Comparison of ENCODE assay signal across 9 cellular contexts in genomic region chr19:50705422-50706019, GRCh38. TPM values are rescaled to one million over a fixed set of nuclear protein-coding genes. Genes with fewer than 3 reads are reported as not detected.
DNase-seq lines count a peak whose midpoint lies in the region; ATAC-seq and TF ChIP-seq lines count a peak whose summit lies in the region.
"Had no signal": no experiment of that assay in that cellular context is flagged by ENCODE, and none has a peak within 500 bp of the region (broad histone marks: within the 10 kb centered on the region; RNA-seq: fewer than 3 reads in every experiment).

No MANE protein-coding gene starts in this region.

- peaks cover 16% of the 10 kb centered on the region for H3K27me3 Mint-ChIP-seq in activated CD8-positive, alpha-beta T cell treated with anti-CD3 and anti-CD28 coated beads, Interleukin-2, amount 10 ng/mL, durations not matched to agents 7 days and 5 days (ENCODE audit: low read depth)
- H3K27me3 Mint-ChIP-seq in stimulated activated memory B cell treated with anti-CD40 and anti-IgM and Interleukin-4, amounts not matched to agents 10 μg/mL and 1 μg/mL and 100 μg/mL, for 72 hours, result peaks cover 60% of the 10 kb centered on the region

- peak; percentile 72 for ATAC-seq in activated CD8-positive, alpha-beta T cell treated with anti-CD3 and anti-CD28 coated beads, Interleukin-2, amount 10 ng/mL, durations not matched to agents 7 days and 5 days
- peak; percentile 78 for ATAC-seq in stimulated activated memory B cell treated with anti-CD40 and anti-IgM and Interleukin-4, amounts not matched to agents 10 μg/mL and 1 μg/mL and 100 μg/mL, for 72 hours
- no peak for ATAC-seq in GM19395 (IDR thresholded peaks at IDR 0.05; ENCODE audit: unreplicated experiment)
- ATAC-seq in GM19023 (IDR thresholded peaks at IDR 0.05; ENCODE audit: unreplicated experiment), result no peak

- no peaks in the 10 kb centered on the region for H3K36me3 Mint-ChIP-seq in activated CD8-positive, alpha-beta T cell treated with anti-CD3 and anti-CD28 coated beads, Interleukin-2, amount 10 ng/mL, durations not matched to agents 7 days and 5 days (ENCODE audit: low read depth)
- H3K36me3 Mint-ChIP-seq in stimulated activated memory B cell treated with anti-CD40 and anti-IgM and Interleukin-4, amounts not matched to agents 10 μg/mL and 1 μg/mL and 100 μg/mL, for 72 hours, result no peaks in the 10 kb centered on the region

- H3K4me3 Mint-ChIP-seq in activated CD8-positive, alpha-beta T cell treated with anti-CD3 and anti-CD28 coated beads, Interleukin-2, amount 10 ng/mL, durations not matched to agents 7 days and 5 days, result no peak overlapping the region
- H3K4me3 Mint-ChIP-seq in stimulated activated memory B cell treated with anti-CD40 and anti-IgM and Interleukin-4, amounts not matched to agents 10 μg/mL and 1 μg/mL and 100 μg/mL, for 72 hours, result no peak overlapping the region
- H3K4me3 Mint-ChIP-seq: IgD-negative memory B cell had no signal

- TF ChIP-seq CTCF in AG09319 (IDR thresholded peaks at IDR 0.05; ENCODE audit: low read depth, low read length), result peak; percentile 90
- peak; percentile 61 for TF ChIP-seq CTCF in GM10266 (IDR thresholded peaks at IDR 0.05; ENCODE audit: control insufficient read depth, insufficient read depth, low read depth, missing control alignments)

- CTCF ChIA-PET in activated CD8-positive, alpha-beta T cell treated with anti-CD3 and anti-CD28 coated beads, Interleukin-2, amount 10 ng/mL, durations not matched to agents 7 days and 5 days (lab: Charles Lee), result interaction anchor here (0.9 to 2.3 kb wide), 5 partner anchors 10 to 78 kb away, joined by 3 to 9 read pairs (median 6); no protein-coding TSS in a partner anchor

- H3K9me3 Mint-ChIP-seq in activated CD8-positive, alpha-beta T cell treated with anti-CD3 and anti-CD28 coated beads, Interleukin-2, amount 10 ng/mL, durations not matched to agents 7 days and 5 days (ENCODE audit: insufficient read depth), result no peaks in the 10 kb centered on the region
- peaks cover 9% of the 10 kb centered on the region for H3K9me3 Mint-ChIP-seq in stimulated activated memory B cell treated with anti-CD40 and anti-IgM and Interleukin-4, amounts not matched to agents 10 μg/mL and 1 μg/mL and 100 μg/mL, for 72 hours

- POLR2A ChIA-PET in activated CD8-positive, alpha-beta T cell treated with anti-CD3 and anti-CD28 coated beads, Interleukin-2, amount 10 ng/mL, durations not matched to agents 7 days and 5 days (lab: Charles Lee), result no interaction called here

- H3K27ac Mint-ChIP-seq in activated CD8-positive, alpha-beta T cell treated with anti-CD3 and anti-CD28 coated beads, Interleukin-2, amount 10 ng/mL, durations not matched to agents 7 days and 5 days, result no peak overlapping the region
- H3K27ac Mint-ChIP-seq in stimulated activated memory B cell treated with anti-CD40 and anti-IgM and Interleukin-4, amounts not matched to agents 10 μg/mL and 1 μg/mL and 100 μg/mL, for 72 hours, result no peak overlapping the region
- H3K27ac Mint-ChIP-seq: IgD-negative memory B cell had no signal

- DNase-seq in AG09319 (ENCODE audit: extremely low read depth, low read depth), result peak; percentile 10
- peak; percentile 85 for DNase-seq in GM10266 (ENCODE audit: extremely low spot score)
- peak; percentile 53 for DNase-seq in NCI-H2171 (lab: John Stamatoyannopoulos, UW)
- DNase-seq in activated CD8-positive, alpha-beta T cell treated with anti-CD3 and anti-CD28 coated beads, Interleukin-2, amount 10 ng/mL, durations not matched to agents 7 days and 5 days, result peak; percentile 53
- DNase-seq in hepatic stellate cell (ENCODE audit: low spot score), result peak; percentile 95

- H3K4me1 Mint-ChIP-seq in activated CD8-positive, alpha-beta T cell treated with anti-CD3 and anti-CD28 coated beads, Interleukin-2, amount 10 ng/mL, durations not matched to agents 7 days and 5 days (ENCODE audit: low read depth), result peaks cover 5% of the 10 kb centered on the region
- no peaks in the 10 kb centered on the region for H3K4me1 Mint-ChIP-seq in stimulated activated memory B cell treated with anti-CD40 and anti-IgM and Interleukin-4, amounts not matched to agents 10 μg/mL and 1 μg/mL and 100 μg/mL, for 72 hours
- H3K4me1 Mint-ChIP-seq: IgD-negative memory B cell had no signal

RNA-seq across cellular contexts. Expression of gene SHANK1, which starts 14.1 kb away (rescaled TPM):
- not detected for total RNA-seq in activated CD8-positive, alpha-beta T cell treated with anti-CD3 and anti-CD28 coated beads, Interleukin-2, amount 10 ng/mL, durations not matched to agents 7 days and 5 days

RNA-seq across cellular contexts. Expression of gene CLEC11A, which starts 17.6 kb away (rescaled TPM):
- total RNA-seq in activated CD8-positive, alpha-beta T cell treated with anti-CD3 and anti-CD28 coated beads, Interleukin-2, amount 10 ng/mL, durations not matched to agents 7 days and 5 days, result 1 to 10 TPM; 1.4 to 2.3 TPM

RNA-seq across cellular contexts. Expression of gene C19orf81, which starts 56.3 kb away (rescaled TPM):
- not detected for total RNA-seq in activated CD8-positive, alpha-beta T cell treated with anti-CD3 and anti-CD28 coated beads, Interleukin-2, amount 10 ng/mL, durations not matched to agents 7 days and 5 days

Comparison
In these comparisons a context has a peak if more than half of its experiments do, and no peak if none do; other contexts are left out.
1. DNase-seq: peak in every context shown above with its lines; median percentile 95 in hepatic stellate cell; 85 in GM10266; 53 in NCI-H2171; 53 in activated CD8-positive, alpha-beta T cell treated with anti-CD3 and anti-CD28 coated beads, Interleukin-2, amount 10 ng/mL, durations not matched to agents 7 days and 5 days; 10 in AG09319.
2. ATAC-seq: peak in activated CD8-positive, alpha-beta T cell treated with anti-CD3 and anti-CD28 coated beads, Interleukin-2, amount 10 ng/mL, durations not matched to agents 7 days and 5 days (single experiment) and stimulated activated memory B cell treated with anti-CD40 and anti-IgM and Interleukin-4, amounts not matched to agents 10 μg/mL and 1 μg/mL and 100 μg/mL, for 72 hours (single experiment); none in GM19395 (single experiment) and GM19023 (single experiment).